ENCODE assay signal across 10 cellular contexts in the genomic region with DNA sequence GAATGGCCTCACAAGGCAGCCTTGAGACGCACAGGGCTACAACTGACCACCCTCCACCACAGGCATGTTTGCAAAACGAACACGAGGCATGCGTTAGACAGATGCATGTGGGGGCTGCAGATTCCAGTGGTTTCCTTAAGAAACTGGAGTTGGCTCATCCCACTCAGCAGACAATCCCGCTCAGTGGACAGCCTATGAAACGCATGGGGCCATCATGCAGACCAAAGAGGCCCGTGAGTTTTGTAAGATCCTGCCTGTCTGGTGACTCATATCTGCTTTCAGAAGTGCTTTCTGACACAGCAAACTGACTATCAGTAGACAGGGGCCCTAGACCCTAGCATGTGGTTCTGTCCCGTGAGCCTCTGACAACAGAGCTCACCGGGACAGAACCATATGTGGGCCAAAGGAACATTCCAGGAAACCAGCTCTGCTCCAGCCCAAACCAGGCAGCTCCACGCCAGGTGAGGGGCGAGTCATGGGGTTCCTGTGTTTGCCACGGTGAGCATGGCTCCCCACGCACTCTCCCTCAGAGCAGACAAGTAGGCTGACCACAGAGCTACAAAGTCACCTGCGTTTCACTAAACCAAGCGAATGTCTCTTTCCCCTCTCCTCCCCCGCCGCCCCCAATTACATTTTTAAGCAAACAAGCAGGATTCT.
A peak's percentile ranks its signal among the peaks of the same experiment; 100 is the strongest.
DNase-seq lines count a peak whose midpoint lies in the region; ATAC-seq, FAIRE-seq and TF ChIP-seq lines count a peak whose summit lies in the region.
"Had no signal": no experiment of that assay in that cellular context is flagged by ENCODE, and none has a peak within 500 bp of the region (broad histone marks: within the 10 kb centered on the region; RNA-seq: fewer than 3 reads in every experiment).

No MANE protein-coding gene starts in this region.

- H3K14ac ChIP-seq in mesenchymal stem cell (ENCODE audit: low read length in 2 of 2) = peak overlapping the region in 1 of 2 experiments; percentile 7

- H4K91ac ChIP-seq in mesenchymal stem cell (ENCODE audit: low read length) = peak overlapping the region; percentile 89

- peak overlapping the region; percentile 17 to 75 for H3K4ac ChIP-seq in mesenchymal stem cell (ENCODE audit: low read depth in 1 of 2, low read length in 2 of 2)

- peaks cover 1% of the 10 kb centered on the region for H3K79me1 ChIP-seq in mesenchymal stem cell (replicated peaks; ENCODE audit: low read length, poor library complexity, severe bottlenecking)

- no peaks in the 10 kb centered on the region for H3K36me3 Mint-ChIP-seq in astrocyte (ENCODE audit: low read depth, unreplicated experiment)
- no peaks in the 10 kb centered on the region for H3K36me3 Mint-ChIP-seq in WTC11
- H3K36me3 Mint-ChIP-seq: immature natural killer cell had no signal

- H3K4me3 Mint-ChIP-seq in astrocyte (ENCODE audit: unreplicated experiment) (no peak overlapping the region), WTC11 (no peak overlapping the region)
- H3K4me3 Mint-ChIP-seq: immature natural killer cell had no signal

- H2AFZ ChIP-seq in astrocyte (ENCODE audit: low read depth, low read length) (no peak overlapping the region), mesenchymal stem cell (ENCODE audit: low read depth, low read length) (no peak overlapping the region)

- no peak overlapping the region for H3K4me3 ChIP-seq in astrocyte (ENCODE audit: insufficient read depth, low read depth, low read length)
- no peak overlapping the region for H3K4me3 ChIP-seq in mesenchymal stem cell (ENCODE audit: insufficient read depth in 1 of 2, low read depth in 1 of 2, low read length in 2 of 2)
- H3K4me3 ChIP-seq: vagina had no signal

- H4K8ac ChIP-seq in mesenchymal stem cell (ENCODE audit: low read length) = peak overlapping the region; percentile 52

- no peak for TF ChIP-seq CTCF in astrocyte (IDR thresholded peaks at IDR 0.05; ENCODE audit: insufficient read depth, low read depth, low read length)
- TF ChIP-seq CTCF in WTC11 (IDR thresholded peaks at IDR 0.05) = no peak

- H3K9me3 Mint-ChIP-seq in astrocyte (ENCODE audit: unreplicated experiment) (no peaks in the 10 kb centered on the region), WTC11 (no peaks in the 10 kb centered on the region)
- H3K9me3 Mint-ChIP-seq: immature natural killer cell had no signal

- no peak overlapping the region for H2AK5ac ChIP-seq in mesenchymal stem cell (ENCODE audit: low read length, severe bottlenecking)

- no peaks in the 10 kb centered on the region for H3K27me3 Mint-ChIP-seq in astrocyte (ENCODE audit: low read depth, unreplicated experiment)
- no peaks in the 10 kb centered on the region for H3K27me3 Mint-ChIP-seq in WTC11 (ENCODE audit: low read depth)

- no peaks in the 10 kb centered on the region for H3K79me2 ChIP-seq in astrocyte (ENCODE audit: insufficient read depth, low read length)

- H3K27ac Mint-ChIP-seq in astrocyte (ENCODE audit: unreplicated experiment) (peak overlapping the region; percentile 83), WTC11 (no peak overlapping the region)

- no peak for FAIRE-seq in HTR-8/SVneo (lab: Jason Lieb, UNC)
- peak; percentile 39 for FAIRE-seq in astrocyte (lab: Jason Lieb, UNC)

- H3K4me2 ChIP-seq in astrocyte (ENCODE audit: low read length) = peak overlapping the region; percentile 43
- H3K4me2 ChIP-seq in mesenchymal stem cell (ENCODE audit: low read length, poor library complexity, severe bottlenecking) = no peak overlapping the region

- no peak overlapping the region for H2BK120ac ChIP-seq in mesenchymal stem cell (ENCODE audit: low read depth, low read length)

- no peak overlapping the region for H3K23ac ChIP-seq in mesenchymal stem cell (ENCODE audit: low read length in 2 of 2)

- DNase-seq in GF-D8 (lab: John Stamatoyannopoulos, UW) (peak; percentile 34), HTR-8/SVneo (ENCODE audit: insufficient read length, low spot score) (peak; percentile 2), astrocyte (ENCODE audit: low read depth) (peak; percentile 92), mesenchymal stem cell (peak; percentile 95), HuH-7 (ENCODE audit: low spot score) (no peak), WTC11 (ENCODE audit: low spot score) (no peak), NCI-H2107 treated with DMSO at 0.1 percent for 48 hours (lab: John Stamatoyannopoulos, UW; ENCODE audit: unreplicated experiment) (no peak)
- DNase-seq: immature natural killer cell had no signal

- H3K18ac ChIP-seq in mesenchymal stem cell (ENCODE audit: low read depth in 1 of 2, low read length in 2 of 2) = peak overlapping the region; percentile 46 to 83

- H3K27ac ChIP-seq in astrocyte (ENCODE audit: low read depth, low read length) = peak overlapping the region; percentile 66
- peak overlapping the region; percentile 47 for H3K27ac ChIP-seq in mesenchymal stem cell (ENCODE audit: low read length, poor library complexity, severe bottlenecking)
- H3K27ac ChIP-seq: vagina had no signal

- CTCF ChIA-PET in WTC11 (lab: Charles Lee) = interaction anchor here (0.6 to 2.5 kb wide), 4 partner anchors 16 to 337 kb away, joined by 3 to 8 read pairs (median 4); no protein-coding TSS in a partner anchor

- H3K4me1 Mint-ChIP-seq in astrocyte (ENCODE audit: low read depth, unreplicated experiment) (peaks cover 12% of the 10 kb centered on the region), WTC11 (peaks cover 21% of the 10 kb centered on the region)
- H3K4me1 Mint-ChIP-seq: immature natural killer cell had no signal

- peak overlapping the region in 1 of 2 experiments; percentile 77 for H2BK12ac ChIP-seq in mesenchymal stem cell (ENCODE audit: low read length in 2 of 2)

- H3K9me3 ChIP-seq in astrocyte (ENCODE audit: insufficient read depth, low read depth, low read length) (no peaks in the 10 kb centered on the region), mesenchymal stem cell (ENCODE audit: control insufficient read depth, low read length) (no peaks in the 10 kb centered on the region)
- H3K9me3 ChIP-seq: vagina had no signal

- no peaks in the 10 kb centered on the region for H3K27me3 ChIP-seq in astrocyte (ENCODE audit: insufficient read depth, low read length)
- peaks cover 0 to 3% of the 10 kb centered on the region in 2 experiments for H3K27me3 ChIP-seq in mesenchymal stem cell (ENCODE audit: control insufficient read depth in 1 of 2, insufficient read depth in 1 of 2, low read length in 2 of 2)
- H3K27me3 ChIP-seq: vagina had no signal

- no peak overlapping the region for H2BK15ac ChIP-seq in mesenchymal stem cell (ENCODE audit: low read depth, poor library complexity, severe bottlenecking)

- H3K9ac ChIP-seq in astrocyte (ENCODE audit: low read length) (peak overlapping the region; percentile 30), mesenchymal stem cell (ENCODE audit: low read length) (no peak overlapping the region)

- POLR2A ChIA-PET in WTC11 (lab: Charles Lee) = no interaction called here

- H4K20me1 ChIP-seq in astrocyte (ENCODE audit: insufficient read depth, low read length) = no peaks in the 10 kb centered on the region

- WGBS in mesenchymal stem cell = 42% methylated on average over 15 of the region's 17 CpGs

- H2BK5ac ChIP-seq in mesenchymal stem cell (ENCODE audit: low read depth, low read length, poor library complexity, severe bottlenecking) = no peak overlapping the region

- ATAC-seq in WTC11 (no peak), HG03159 (IDR thresholded peaks at IDR 0.05; ENCODE audit: unreplicated experiment) (no peak)

- H3K36me3 ChIP-seq in astrocyte (ENCODE audit: insufficient read depth, low read length) = no peaks in the 10 kb centered on the region
- H3K36me3 ChIP-seq in mesenchymal stem cell (ENCODE audit: control insufficient read depth in 1 of 2, insufficient read depth in 2 of 2, low read depth in 1 of 2, low read length in 2 of 2) = peaks cover 6 to 59% of the 10 kb centered on the region in 2 experiments
- H3K36me3 ChIP-seq: vagina had no signal

- H3K4me1 ChIP-seq in astrocyte (ENCODE audit: insufficient read depth, low read length) (peaks cover 13% of the 10 kb centered on the region), mesenchymal stem cell (ENCODE audit: control insufficient read depth, insufficient read depth, low read depth, low read length) (peaks cover 16% of the 10 kb centered on the region)

TF ChIP-seq in WTC11, 78 proteins besides CTCF, POLR2A, EP300 and RAD21 (continues in another document):
- TF ChIP-seq, protein P1, sequence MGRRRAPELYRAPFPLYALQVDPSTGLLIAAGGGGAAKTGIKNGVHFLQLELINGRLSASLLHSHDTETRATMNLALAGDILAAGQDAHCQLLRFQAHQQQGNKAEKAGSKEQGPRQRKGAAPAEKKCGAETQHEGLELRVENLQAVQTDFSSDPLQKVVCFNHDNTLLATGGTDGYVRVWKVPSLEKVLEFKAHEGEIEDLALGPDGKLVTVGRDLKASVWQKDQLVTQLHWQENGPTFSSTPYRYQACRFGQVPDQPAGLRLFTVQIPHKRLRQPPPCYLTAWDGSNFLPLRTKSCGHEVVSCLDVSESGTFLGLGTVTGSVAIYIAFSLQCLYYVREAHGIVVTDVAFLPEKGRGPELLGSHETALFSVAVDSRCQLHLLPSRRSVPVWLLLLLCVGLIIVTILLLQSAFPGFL (CRISPR knock-in tag; IDR thresholded peaks at IDR 0.05; ENCODE audit: borderline replicate concordance) = no peak
- TF ChIP-seq ZBTB21 (CRISPR knock-in tag; IDR thresholded peaks at IDR 0.05; ENCODE audit: borderline replicate concordance) = no peak
- TF ChIP-seq, protein P2, sequence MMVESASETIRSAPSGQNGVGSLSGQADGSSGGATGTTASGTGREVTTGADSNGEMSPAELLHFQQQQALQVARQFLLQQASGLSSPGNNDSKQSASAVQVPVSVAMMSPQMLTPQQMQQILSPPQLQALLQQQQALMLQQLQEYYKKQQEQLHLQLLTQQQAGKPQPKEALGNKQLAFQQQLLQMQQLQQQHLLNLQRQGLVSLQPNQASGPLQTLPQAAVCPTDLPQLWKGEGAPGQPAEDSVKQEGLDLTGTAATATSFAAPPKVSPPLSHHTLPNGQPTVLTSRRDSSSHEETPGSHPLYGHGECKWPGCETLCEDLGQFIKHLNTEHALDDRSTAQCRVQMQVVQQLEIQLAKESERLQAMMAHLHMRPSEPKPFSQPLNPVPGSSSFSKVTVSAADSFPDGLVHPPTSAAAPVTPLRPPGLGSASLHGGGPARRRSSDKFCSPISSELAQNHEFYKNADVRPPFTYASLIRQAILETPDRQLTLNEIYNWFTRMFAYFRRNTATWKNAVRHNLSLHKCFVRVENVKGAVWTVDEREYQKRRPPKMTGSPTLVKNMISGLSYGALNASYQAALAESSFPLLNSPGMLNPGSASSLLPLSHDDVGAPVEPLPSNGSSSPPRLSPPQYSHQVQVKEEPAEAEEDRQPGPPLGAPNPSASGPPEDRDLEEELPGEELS (CRISPR knock-in tag; IDR thresholded peaks at IDR 0.05) = no peak
- TF ChIP-seq, protein P3, sequence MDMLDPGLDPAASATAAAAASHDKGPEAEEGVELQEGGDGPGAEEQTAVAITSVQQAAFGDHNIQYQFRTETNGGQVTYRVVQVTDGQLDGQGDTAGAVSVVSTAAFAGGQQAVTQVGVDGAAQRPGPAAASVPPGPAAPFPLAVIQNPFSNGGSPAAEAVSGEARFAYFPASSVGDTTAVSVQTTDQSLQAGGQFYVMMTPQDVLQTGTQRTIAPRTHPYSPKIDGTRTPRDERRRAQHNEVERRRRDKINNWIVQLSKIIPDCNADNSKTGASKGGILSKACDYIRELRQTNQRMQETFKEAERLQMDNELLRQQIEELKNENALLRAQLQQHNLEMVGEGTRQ (CRISPR knock-in tag; IDR thresholded peaks at IDR 0.05) = no peak
- TF ChIP-seq FOXP1 (CRISPR knock-in tag; IDR thresholded peaks at IDR 0.05; ENCODE audit: borderline replicate concordance) = no peak

Comparison
In these comparisons a context has a peak if more than half of its experiments do, and no peak if none do; other contexts are left out.
1. DNase-seq: peak in GF-D8 (single experiment), HTR-8/SVneo (single experiment), astrocyte (single experiment) and mesenchymal stem cell (single experiment); none in HuH-7 (single experiment), WTC11 (single experiment) and NCI-H2107 treated with DMSO at 0.1 percent for 48 hours (single experiment).